8 cellular contexts compared by ENCODE assay signal in genomic region chr4:16199132-16199531, GRCh38. TPM values are rescaled to one million over a fixed set of nuclear protein-coding genes. Genes with fewer than 3 reads are reported as not detected.
DNase-seq lines count a peak whose midpoint lies in the region; ATAC-seq and TF ChIP-seq lines count a peak whose summit lies in the region.

No MANE protein-coding gene starts in this region.

- in situ Hi-C loops in gastrocnemius medialis (cut with MboI; ENCODE audit: low sequenced_read_pairs in 4 of 4), result loop anchor here in 2 of 4 donors (5.0 to 25.0 kb wide), 4 partner anchors 66 to 174 kb away; no protein-coding TSS in a partner anchor

- TF ChIP-seq CTCF in HCT116 (IDR thresholded peaks at IDR 0.05 in 2 of 3, conservative IDR thresholded peaks at IDR 0.05 in 1 of 3; ENCODE audit: borderline replicate concordance in 1 of 3, insufficient read depth in 1 of 3, low read depth in 2 of 3, low read length in 2 of 3), result peak; percentile 37 to 50 (median 46); a peak in 5 of 6 replicates
- TF ChIP-seq CTCF in SK-N-SH (IDR thresholded peaks at IDR 0.05), result peak; percentile 63
- peak; percentile 60 for TF ChIP-seq CTCF in hepatocyte (IDR thresholded peaks at IDR 0.05; ENCODE audit: poor library complexity)
- no peak for TF ChIP-seq CTCF in ovary (IDR thresholded peaks at IDR 0.05)
- TF ChIP-seq CTCF in stomach (IDR thresholded peaks at IDR 0.05), result peak in 2 of 7 experiments; percentile 12 to 21
- peak in 1 of 5 experiments; percentile 25 for TF ChIP-seq CTCF in gastrocnemius medialis (IDR thresholded peaks at IDR 0.05 in 4 of 5, conservative IDR thresholded peaks at IDR 0.05 in 1 of 5)

- H3K9me2 ChIP-seq in HCT116 (ENCODE audit: insufficient read depth), result no peaks in the 10 kb centered on the region
- no peaks in the 10 kb centered on the region for H3K9me2 ChIP-seq in SK-N-SH
- no peaks in the 10 kb centered on the region for H3K9me2 ChIP-seq in hepatocyte (replicated peaks; ENCODE audit: insufficient read depth)

- H3K79me2 ChIP-seq in HCT116 (ENCODE audit: insufficient read depth, low read length), result no peaks in the 10 kb centered on the region
- no peaks in the 10 kb centered on the region; the same call in none of the 2 replicates for H3K79me2 ChIP-seq in SK-N-SH (ENCODE audit: insufficient read depth)
- H3K79me2 ChIP-seq in hepatocyte, result no peaks in the 10 kb centered on the region

- CTCF ChIA-PET in HCT116 (lab: Charles Lee), result interaction anchor here (0.8 to 1.9 kb wide), 6 partner anchors 9 to 173 kb away, joined by 3 to 13 read pairs (median 8); no protein-coding TSS in a partner anchor
- CTCF ChIA-PET in SK-N-SH (lab: Yijun Ruan, JAX), result interaction anchor here (0.7 to 2.9 kb wide), 33 partner anchors 9 to 394 kb away, joined by 3 to 20 read pairs (median 5); no protein-coding TSS in a partner anchor

- H3K9ac ChIP-seq in HCT116 (ENCODE audit: low read length) (no peak overlapping the region), SK-N-SH (no peak overlapping the region)

- H3K27me3 ChIP-seq in HCT116 (ENCODE audit: insufficient read depth, low read length) (no peaks in the 10 kb centered on the region), SK-N-SH (ENCODE audit: insufficient read depth) (no peaks in the 10 kb centered on the region), hepatocyte (no peaks in the 10 kb centered on the region), ovary (no peaks in the 10 kb centered on the region), stomach (no peaks in the 10 kb centered on the region), gastrocnemius medialis (no peaks in the 10 kb centered on the region)

- no peaks in the 10 kb centered on the region for H3F3A ChIP-seq in SK-N-SH (replicated peaks; ENCODE audit: insufficient read depth)

- RAD21 ChIA-PET in HCT116 (lab: Charles Lee; ENCODE audit: low non-redundant PET in 1 of 2, low total read pairs in 2 of 2, uncharacterized antibody in 2 of 2, unreplicated experiment in 2 of 2), result no interaction called here

- no peaks in the 10 kb centered on the region for H3K9me3 Mint-ChIP-seq in activated T-cell treated with anti-CD3 and anti-CD28 coated beads, Interleukin-2, amount 50 U/mL, for 4 hours

- H3K36me3 ChIP-seq in HCT116 (ENCODE audit: control insufficient read depth in 1 of 2, insufficient read depth in 2 of 2, low read length in 2 of 2) (no peaks in the 10 kb centered on the region), SK-N-SH (replicated peaks in 1 of 2; ENCODE audit: control insufficient read depth in 1 of 2, insufficient read depth in 2 of 2, low read length in 1 of 2) (peaks cover 9 to 18% of the 10 kb centered on the region in 2 experiments), hepatocyte (replicated peaks; ENCODE audit: insufficient read depth, low read depth) (no peaks in the 10 kb centered on the region), ovary (no peaks in the 10 kb centered on the region), stomach (peaks cover 0 to 25% (median 9%) of the 10 kb centered on the region in 4 donors), gastrocnemius medialis (no peaks in the 10 kb centered on the region)

- H3K4me1 ChIP-seq in HCT116 (ENCODE audit: control insufficient read depth in 1 of 2, insufficient read depth in 2 of 2, low read length in 2 of 2) (peaks cover 7 to 9% of the 10 kb centered on the region in 2 experiments; a peak in 3 of 4 replicates), SK-N-SH (ENCODE audit: control insufficient read depth in 1 of 2, insufficient read depth in 2 of 2, low read depth in 1 of 2, low read length in 1 of 2) (peaks cover 2 to 12% of the 10 kb centered on the region in 2 experiments), hepatocyte (ENCODE audit: insufficient read depth) (no peaks in the 10 kb centered on the region), ovary (ENCODE audit: insufficient read depth) (peaks cover 4% of the 10 kb centered on the region), stomach (peaks cover 0 to 70% (median 31%) of the 10 kb centered on the region in 4 donors), gastrocnemius medialis (peaks cover 22 to 33% of the 10 kb centered on the region in 2 donors)

- H2AFZ ChIP-seq in HCT116 (ENCODE audit: low read depth, low read length, poor library complexity, severe bottlenecking) (no peak overlapping the region), SK-N-SH (ENCODE audit: low read depth) (no peak overlapping the region), hepatocyte (no peak overlapping the region)

- ATAC-seq in HCT116, result no peak
- ATAC-seq in activated T-cell treated with anti-CD3 and anti-CD28 coated beads, Interleukin-2, amount 50 U/mL, for 4 hours, result no peak
- ATAC-seq in gastrocnemius medialis, result no peak

- H3K4me3 Mint-ChIP-seq in activated T-cell treated with anti-CD3 and anti-CD28 coated beads, Interleukin-2, amount 50 U/mL, for 4 hours, result no peak overlapping the region

- intact Hi-C loops in HCT116 (cut with micrococcal nuclease) (loop anchor here (1.0 to 5.0 kb wide), 2 partner anchors 173 to 392 kb away; no protein-coding TSS in a partner anchor), ovary (cut with DNase I) (loop anchor here in 1 of 4 donors (5.0 kb wide), 1 partner anchor 68 kb away; no protein-coding TSS in a partner anchor), stomach (cut with DNase I; ENCODE audit: low total_unique reads) (loop anchor here (10.0 kb wide), 1 partner anchor 174 kb away; no protein-coding TSS in a partner anchor), gastrocnemius medialis (cut with DNase I; ENCODE audit: low total_unique reads) (no loop called here)

- no peak for TF ChIP-seq POLR2A in HCT116 (IDR thresholded peaks at IDR 0.05; ENCODE audit: borderline replicate concordance, extremely low read depth, insufficient read depth, insufficient read length)
- TF ChIP-seq POLR2A in ovary (IDR thresholded peaks at IDR 0.05), result no peak
- no peak for TF ChIP-seq POLR2A in stomach (IDR thresholded peaks at IDR 0.05)
- TF ChIP-seq POLR2A in gastrocnemius medialis (IDR thresholded peaks at IDR 0.05), result no peak

- H3K27me3 Mint-ChIP-seq in activated T-cell treated with anti-CD3 and anti-CD28 coated beads, Interleukin-2, amount 50 U/mL, for 4 hours (ENCODE audit: low read depth), result no peaks in the 10 kb centered on the region

- no peak overlapping the region for H3K27ac ChIP-seq in HCT116 (ENCODE audit: low read depth, low read length)
- H3K27ac ChIP-seq in SK-N-SH (ENCODE audit: low read depth in 2 of 2, low read length in 1 of 2), result no peak overlapping the region
- no peak overlapping the region for H3K27ac ChIP-seq in hepatocyte
- no peak overlapping the region for H3K27ac ChIP-seq in ovary
- no peak overlapping the region for H3K27ac ChIP-seq in stomach
- H3K27ac ChIP-seq in gastrocnemius medialis, result no peak overlapping the region

- TF ChIP-seq EP300 in SK-N-SH (IDR thresholded peaks at IDR 0.05; ENCODE audit: borderline replicate concordance in 1 of 2, low read depth in 1 of 2, low read length in 1 of 2), result no peak
- no peak for TF ChIP-seq EP300 in ovary (IDR thresholded peaks at IDR 0.05)
- no peak for TF ChIP-seq EP300 in stomach (IDR thresholded peaks at IDR 0.05)

- H4K20me1 ChIP-seq in HCT116 (ENCODE audit: insufficient read depth), result no peaks in the 10 kb centered on the region
- no peaks in the 10 kb centered on the region for H4K20me1 ChIP-seq in SK-N-SH (ENCODE audit: insufficient read depth)
- H4K20me1 ChIP-seq in hepatocyte (ENCODE audit: insufficient read depth, poor library complexity, severe bottlenecking), result no peaks in the 10 kb centered on the region

- H3K36me3 Mint-ChIP-seq in activated T-cell treated with anti-CD3 and anti-CD28 coated beads, Interleukin-2, amount 50 U/mL, for 4 hours (ENCODE audit: insufficient read depth), result peaks cover 11% of the 10 kb centered on the region

- TF ChIP-seq RAD21 in HCT116 (IDR thresholded peaks at IDR 0.05; ENCODE audit: low read depth) (peak; percentile 56), SK-N-SH (IDR thresholded peaks at IDR 0.05; ENCODE audit: low read length) (peak; percentile 75)

- no TSS peak for BruUV-seq in HCT116 (replicated peaks; lab: Mats Ljungman, UMichigan)

- POLR2A ChIA-PET in HCT116 (lab: Charles Lee), result no interaction called here
- POLR2A ChIA-PET in SK-N-SH (lab: Yijun Ruan, JAX), result no interaction called here

- no peak overlapping the region for H3K4me2 ChIP-seq in HCT116 (ENCODE audit: low read length)
- H3K4me2 ChIP-seq in SK-N-SH, result no peak overlapping the region
- H3K4me2 ChIP-seq in hepatocyte, result no peak overlapping the region

- H3K4me1 Mint-ChIP-seq in activated T-cell treated with anti-CD3 and anti-CD28 coated beads, Interleukin-2, amount 50 U/mL, for 4 hours (ENCODE audit: low read depth), result peaks cover 21% of the 10 kb centered on the region

- peak; percentile 41 for DNase-seq in Ammon's horn (ENCODE audit: low spot score)
- no peak for DNase-seq in HCT116 (ENCODE audit: low read depth, low spot score)
- peak; percentile 34 for DNase-seq in SK-N-SH
- DNase-seq in hepatocyte (ENCODE audit: low spot score), result peak; percentile 40
- no peak for DNase-seq in activated T-cell treated with anti-CD3 and anti-CD28 coated beads, Interleukin-2, amount 50 U/mL, for 4 hours
- DNase-seq in ovary, result no peak
- no peak for DNase-seq in stomach
- DNase-seq in gastrocnemius medialis, result no peak

- H3K9me3 ChIP-seq in HCT116 (ENCODE audit: control insufficient read depth in 1 of 2, insufficient read depth in 1 of 2, low read depth in 1 of 2, low read length in 2 of 2) (no peaks in the 10 kb centered on the region), SK-N-SH (no peaks in the 10 kb centered on the region), hepatocyte (ENCODE audit: low read depth) (no peaks in the 10 kb centered on the region), ovary (no peaks in the 10 kb centered on the region), stomach (no peaks in the 10 kb centered on the region), gastrocnemius medialis (no peaks in the 10 kb centered on the region)

- H3K4me3 ChIP-seq in HCT116 (replicated peaks in 1 of 2; ENCODE audit: low read depth in 1 of 2, low read length in 2 of 2) (no peak overlapping the region), SK-N-SH (ENCODE audit: low read depth in 2 of 2, low read length in 1 of 2) (no peak overlapping the region), hepatocyte (no peak overlapping the region), ovary (no peak overlapping the region), stomach (no peak overlapping the region), gastrocnemius medialis (no peak overlapping the region)

TF ChIP-seq in SK-N-SH, 30 proteins besides CTCF, POLR2A, EP300 and RAD21:
- TF ChIP-seq JUND (IDR thresholded peaks at IDR 0.05), result no peak
- TF ChIP-seq SMC3 (IDR thresholded peaks at IDR 0.05; ENCODE audit: low read depth, low read length), result peak; percentile 54; the same call in 1 of the 2 replicates

RNA-seq across cellular contexts. Expression of gene TAPT1, which starts 27.1 kb away (rescaled TPM):
- total RNA-seq in HCT116 (2021; ENCODE audit: unreplicated experiment) (11.7 TPM), hepatocyte (15.9 and 19.3 TPM in 2 replicates), ovary (10 to 100 TPM; 19.0 to 36.2 (median 27.2) TPM), stomach (10 to 100 TPM; 12.8 to 97.8 (median 33.0) TPM), gastrocnemius medialis (10 to 100 TPM; 29.5 to 44.1 (median 40.8) TPM)
- 7.9 and 8.9 TPM in 2 replicates for polyA plus RNA-seq in HCT116 (2012)
- polyA plus RNA-seq in SK-N-SH (2012; rRNA removed) (6.2 and 10.4 TPM in 2 replicates), hepatocyte (12.9 and 14.5 TPM in 2 replicates), ovary (10 to 100 TPM; 18.3 to 36.7 TPM), stomach (10 to 100 TPM in 1 of 3 donors, 1 to 10 TPM in 2; 5.9 to 10.8 (median 7.6) TPM)
- 7.2 and 7.4 TPM in 2 replicates for polyA plus RNA-seq in SK-N-SH (2012; cell fraction: cytosol; rRNA removed)
- 10.6 and 21.8 TPM in 2 replicates for polyA plus RNA-seq in SK-N-SH (2012; cell fraction: nucleus; rRNA removed)
- total RNA-seq in activated T-cell treated with anti-CD3 and anti-CD28 coated beads, Interleukin-2, amount 50 U/mL, for 4 hours, result 10 to 100 TPM; 16.4 to 20.4 (median 16.7) TPM

Comparison
In these comparisons a context has a peak if more than half of its experiments do, and no peak if none do; other contexts are left out.
1. DNase-seq: peak in Ammon's horn (single experiment), SK-N-SH (single experiment) and hepatocyte (single experiment); none in HCT116 (single experiment), activated T-cell treated with anti-CD3 and anti-CD28 coated beads, Interleukin-2, amount 50 U/mL, for 4 hours (single experiment), ovary (0 of 5), stomach (single experiment) and gastrocnemius medialis (0 of 2).
2. CTCF ChIP-seq: peak in HCT116 (3 of 3), SK-N-SH (single experiment) and hepatocyte (single experiment); none in ovary (0 of 3).